Comparison of ENCODE assay signal across 17 cellular contexts in genomic region chr11:2664886-2665746, GRCh38. TPM values are rescaled to one million over a fixed set of nuclear protein-coding genes. Genes with fewer than 3 reads are reported as not detected.
A peak's percentile ranks its signal among the peaks of the same experiment; 100 is the strongest.
DNase-seq lines count a peak whose midpoint lies in the region; ATAC-seq, FAIRE-seq and TF ChIP-seq lines count a peak whose summit lies in the region.
"Had no signal": no experiment of that assay in that cellular context is flagged by ENCODE, and none has a peak within 500 bp of the region (broad histone marks: within the 10 kb centered on the region; RNA-seq: fewer than 3 reads in every experiment).

No MANE protein-coding gene starts in this region.

- H3K9me3 ChIP-seq in endodermal cell (ENCODE audit: control insufficient read depth, low read length), result peaks cover 15% of the 10 kb centered on the region
- H3K9me3 ChIP-seq in suprapubic skin, result peaks cover 11% of the 10 kb centered on the region

- ATAC-seq in GM19455 (IDR thresholded peaks at IDR 0.05; ENCODE audit: unreplicated experiment), result no peak
- ATAC-seq: HCT116 had no signal

- peaks cover 3% of the 10 kb centered on the region for H3K9me3 Mint-ChIP-seq in activated CD4-positive, alpha-beta memory T cell treated with anti-CD3 and anti-CD28 coated beads for 36 hours
- H3K9me3 Mint-ChIP-seq in activated CD4-positive, alpha-beta memory T cell treated with anti-CD3 and anti-CD28 coated beads, Interleukin-2, amount 10 ng/mL, durations not matched to agents 7 days and 5 days, result peaks cover 12% of the 10 kb centered on the region
- H3K9me3 Mint-ChIP-seq in endodermal cell, result peaks cover 37% of the 10 kb centered on the region
- peaks cover 9% of the 10 kb centered on the region for H3K9me3 Mint-ChIP-seq in neural crest cell

- POLR2A ChIA-PET in activated CD4-positive, alpha-beta memory T cell treated with anti-CD3 and anti-CD28 coated beads for 36 hours (lab: Charles Lee), result no interaction called here
- POLR2A ChIA-PET in activated CD4-positive, alpha-beta memory T cell treated with anti-CD3 and anti-CD28 coated beads, Interleukin-2, amount 10 ng/mL, durations not matched to agents 7 days and 5 days (lab: Charles Lee), result no interaction called here

- H3K4me1 Mint-ChIP-seq in activated CD4-positive, alpha-beta memory T cell treated with anti-CD3 and anti-CD28 coated beads for 36 hours (ENCODE audit: low read depth), result no peaks in the 10 kb centered on the region
- H3K4me1 Mint-ChIP-seq in activated CD4-positive, alpha-beta memory T cell treated with anti-CD3 and anti-CD28 coated beads, Interleukin-2, amount 10 ng/mL, durations not matched to agents 7 days and 5 days, result no peaks in the 10 kb centered on the region
- H3K4me1 Mint-ChIP-seq in endodermal cell (no peaks in the 10 kb centered on the region), neural crest cell (peaks cover 14% of the 10 kb centered on the region)

- DNase-seq in activated CD4-positive, alpha-beta memory T cell treated with anti-CD3 and anti-CD28 coated beads for 36 hours, result peak; percentile 6
- DNase-seq in activated CD4-positive, alpha-beta memory T cell treated with anti-CD3 and anti-CD28 coated beads, Interleukin-2, amount 10 ng/mL, durations not matched to agents 7 days and 5 days, result no peak
- DNase-seq in endodermal cell (peak; percentile 25), neural crest cell (ENCODE audit: low read depth, low spot score) (no peak), suprapubic skin (ENCODE audit: low spot score in 2 of 2) (peak; percentile 48 to 75), AML-193 (lab: John Stamatoyannopoulos, UW) (no peak), HTR-8/SVneo (ENCODE audit: insufficient read length, low spot score) (no peak)
- DNase-seq: 8988T, C1 segment of cervical spinal cord, EL, MV-4-11, NCI-H1417 treated with DMSO at 0.1 percent for 48 hours, NCI-H226, NCI-H526 treated with DMSO at 0.1 percent for 48 hours had no signal

- no peak for TF ChIP-seq EP300 in suprapubic skin (IDR thresholded peaks at IDR 0.05)

- CTCF ChIA-PET in activated CD4-positive, alpha-beta memory T cell treated with anti-CD3 and anti-CD28 coated beads for 36 hours (lab: Charles Lee), result interaction anchor here (0.6 kb wide), 1 partner anchor 176 kb away, joined by 3 read pairs; no protein-coding TSS in a partner anchor
- CTCF ChIA-PET in activated CD4-positive, alpha-beta memory T cell treated with anti-CD3 and anti-CD28 coated beads, Interleukin-2, amount 10 ng/mL, durations not matched to agents 7 days and 5 days (lab: Charles Lee), result no interaction called here

- no peak for FAIRE-seq in HTR-8/SVneo (lab: Jason Lieb, UNC)

- no peak for TF ChIP-seq POLR2A in suprapubic skin (IDR thresholded peaks at IDR 0.05)

- no peak overlapping the region for H3K9ac ChIP-seq in endodermal cell (ENCODE audit: extremely low read depth, low read length, poor library complexity, severe bottlenecking)

- H3K27me3 ChIP-seq in endodermal cell (ENCODE audit: control insufficient read depth, insufficient read depth, low read length, poor library complexity, severe bottlenecking), result no peaks in the 10 kb centered on the region
- no peaks in the 10 kb centered on the region for H3K27me3 ChIP-seq in suprapubic skin
- H3K27me3 ChIP-seq: SJSA1 had no signal

- intact Hi-C loops in activated CD4-positive, alpha-beta memory T cell treated with anti-CD3 and anti-CD28 coated beads for 36 hours (cut with micrococcal nuclease), result no loop called here

- no peak overlapping the region for H3K4me3 ChIP-seq in endodermal cell (ENCODE audit: low read length)
- no peak overlapping the region for H3K4me3 ChIP-seq in suprapubic skin
- H3K4me3 ChIP-seq: SJSA1 had no signal

- H3K36me3 Mint-ChIP-seq in activated CD4-positive, alpha-beta memory T cell treated with anti-CD3 and anti-CD28 coated beads for 36 hours, result peaks cover 9% of the 10 kb centered on the region
- peaks cover 12% of the 10 kb centered on the region for H3K36me3 Mint-ChIP-seq in activated CD4-positive, alpha-beta memory T cell treated with anti-CD3 and anti-CD28 coated beads, Interleukin-2, amount 10 ng/mL, durations not matched to agents 7 days and 5 days (ENCODE audit: low read depth)
- H3K36me3 Mint-ChIP-seq in endodermal cell (ENCODE audit: low read depth) (peaks cover 39% of the 10 kb centered on the region), neural crest cell (ENCODE audit: low read depth) (peaks cover 20% of the 10 kb centered on the region)

- H3K27ac ChIP-seq in endodermal cell (ENCODE audit: low read depth, low read length) (no peak overlapping the region), suprapubic skin (no peak overlapping the region)
- H3K27ac ChIP-seq: SJSA1 had no signal

- no peak overlapping the region for H3K4me3 Mint-ChIP-seq in activated CD4-positive, alpha-beta memory T cell treated with anti-CD3 and anti-CD28 coated beads for 36 hours
- no peak overlapping the region for H3K4me3 Mint-ChIP-seq in activated CD4-positive, alpha-beta memory T cell treated with anti-CD3 and anti-CD28 coated beads, Interleukin-2, amount 10 ng/mL, durations not matched to agents 7 days and 5 days
- H3K4me3 Mint-ChIP-seq in endodermal cell (no peak overlapping the region), neural crest cell (peak overlapping the region; percentile 38)

- H3K27ac Mint-ChIP-seq in activated CD4-positive, alpha-beta memory T cell treated with anti-CD3 and anti-CD28 coated beads for 36 hours, result no peak overlapping the region
- H3K27ac Mint-ChIP-seq in activated CD4-positive, alpha-beta memory T cell treated with anti-CD3 and anti-CD28 coated beads, Interleukin-2, amount 10 ng/mL, durations not matched to agents 7 days and 5 days, result no peak overlapping the region
- H3K27ac Mint-ChIP-seq in endodermal cell (no peak overlapping the region), neural crest cell (ENCODE audit: unreplicated experiment) (no peak overlapping the region)

- H3K4me1 ChIP-seq in endodermal cell (ENCODE audit: control insufficient read depth, insufficient read depth, low read length) (no peaks in the 10 kb centered on the region), suprapubic skin (no peaks in the 10 kb centered on the region)
- H3K4me1 ChIP-seq: SJSA1 had no signal

- WGBS in endodermal cell (ENCODE audit: insufficient coverage in 1 of 2, insufficient read length in 1 of 2), 2 experiments, result 95 to 100% methylated on average over 4 to 17 of the region's 17 CpGs
- 76% methylated on average over 14 of the region's 17 CpGs for WGBS in suprapubic skin

- TF ChIP-seq CTCF in endodermal cell (conservative IDR thresholded peaks at IDR 0.05) (no peak), neural crest cell (conservative IDR thresholded peaks at IDR 0.05) (no peak), suprapubic skin (IDR thresholded peaks at IDR 0.05) (no peak)

- no peaks in the 10 kb centered on the region for H3K27me3 Mint-ChIP-seq in activated CD4-positive, alpha-beta memory T cell treated with anti-CD3 and anti-CD28 coated beads for 36 hours
- H3K27me3 Mint-ChIP-seq in activated CD4-positive, alpha-beta memory T cell treated with anti-CD3 and anti-CD28 coated beads, Interleukin-2, amount 10 ng/mL, durations not matched to agents 7 days and 5 days, result no peaks in the 10 kb centered on the region
- H3K27me3 Mint-ChIP-seq in endodermal cell (ENCODE audit: insufficient read depth) (peaks cover 9% of the 10 kb centered on the region), neural crest cell (ENCODE audit: low read depth) (no peaks in the 10 kb centered on the region)

- H3K36me3 ChIP-seq in endodermal cell (ENCODE audit: control insufficient read depth, insufficient read depth, low read length) (peaks cover 17% of the 10 kb centered on the region), suprapubic skin (no peaks in the 10 kb centered on the region)

RNA-seq across cellular contexts. Expression of gene KCNQ1OT1, which starts 34.7 kb away (rescaled TPM):
- under 1 TPM; 0.19 TPM for total RNA-seq in activated CD4-positive, alpha-beta memory T cell treated with anti-CD3 and anti-CD28 coated beads for 36 hours
- total RNA-seq in activated CD4-positive, alpha-beta memory T cell treated with anti-CD3 and anti-CD28 coated beads, Interleukin-2, amount 10 ng/mL, durations not matched to agents 7 days and 5 days, result under 1 TPM; 0.25 to 0.28 TPM
- total RNA-seq in endodermal cell, result 1 to 10 TPM; 5.2 to 6.9 TPM
- 0.71 TPM for polyA plus RNA-seq in endodermal cell (2013, experiment 1 of 2)
- polyA plus RNA-seq in endodermal cell (2013, experiment 2 of 2), result 0.99 TPM
- total RNA-seq in neural crest cell, result 2.3 TPM in 2 replicates
- 1 to 10 TPM; 2.5 to 4.5 (median 3.1) TPM for total RNA-seq in suprapubic skin

Comparison
In these comparisons a context has a peak if more than half of its experiments do, and no peak if none do; other contexts are left out.
1. DNase-seq: peak in activated CD4-positive, alpha-beta memory T cell treated with anti-CD3 and anti-CD28 coated beads for 36 hours (single experiment), endodermal cell (single experiment) and suprapubic skin (2 of 2); none in activated CD4-positive, alpha-beta memory T cell treated with anti-CD3 and anti-CD28 coated beads, Interleukin-2, amount 10 ng/mL, durations not matched to agents 7 days and 5 days (single experiment), neural crest cell (single experiment), AML-193 (0 of 2) and HTR-8/SVneo (single experiment).